8 cellular contexts compared by ENCODE assay signal in the genomic region with DNA sequence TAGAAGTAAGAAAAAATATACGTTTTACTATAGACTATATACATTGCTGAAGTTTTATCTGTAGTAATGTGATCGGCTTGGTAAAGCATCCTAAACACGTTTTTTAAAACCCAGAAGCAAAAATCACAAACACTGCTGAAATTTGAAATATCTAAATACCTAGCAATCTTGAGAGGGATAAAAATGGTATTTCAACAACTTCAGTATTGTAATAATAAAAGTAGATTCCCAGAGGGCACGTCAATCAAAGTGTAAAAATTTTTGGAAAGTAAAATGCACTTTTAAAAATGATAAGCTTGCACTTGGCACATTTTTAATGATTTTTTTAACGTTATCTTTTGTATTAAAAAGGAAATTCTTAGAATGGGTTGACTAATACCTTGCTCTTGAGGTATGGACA. TPM values are rescaled to one million over a fixed set of nuclear protein-coding genes. Genes with fewer than 3 reads are reported as not detected.
DNase-seq lines count a peak whose midpoint lies in the region; ATAC-seq and TF ChIP-seq lines count a peak whose summit lies in the region.

No MANE protein-coding gene starts in this region.

- H3K9me3 Mint-ChIP-seq in activated CD4-positive, alpha-beta T cell treated with anti-CD3 and anti-CD28 coated beads for 36 hours (ENCODE audit: low read depth): no peaks in the 10 kb centered on the region

- no peak for DNase-seq in activated CD4-positive, alpha-beta T cell treated with anti-CD3 and anti-CD28 coated beads for 36 hours
- DNase-seq in activated CD4-positive, alpha-beta T cell treated with anti-CD3 and anti-CD28 coated beads for 48 hours: no peak
- no peak for DNase-seq in SK-N-MC (ENCODE audit: low read depth, low spot score)
- no peak for DNase-seq in foreskin keratinocyte
- DNase-seq in mucosa of descending colon: no peak
- no peak for DNase-seq in RWPE1 (ENCODE audit: low spot score)

- peaks cover 2% of the 10 kb centered on the region for H3K36me3 Mint-ChIP-seq in activated CD4-positive, alpha-beta T cell treated with anti-CD3 and anti-CD28 coated beads for 36 hours (ENCODE audit: low read depth)

- TF ChIP-seq CTCF in foreskin keratinocyte (conservative IDR thresholded peaks at IDR 0.05) (no peak), mucosa of descending colon (IDR thresholded peaks at IDR 0.05) (no peak), RWPE1 (conservative IDR thresholded peaks at IDR 0.05; ENCODE audit: low read depth) (no peak)

- no peaks in the 10 kb centered on the region for H3K36me3 ChIP-seq in SK-N-MC (ENCODE audit: insufficient read depth, low read length)
- no peaks in the 10 kb centered on the region for H3K36me3 ChIP-seq in skeletal muscle satellite cell (ENCODE audit: insufficient read depth, low read length)
- no peaks in the 10 kb centered on the region for H3K36me3 ChIP-seq in mucosa of descending colon (ENCODE audit: low read depth)

- CTCF ChIA-PET in activated CD4-positive, alpha-beta T cell treated with anti-CD3 and anti-CD28 coated beads for 36 hours (lab: Charles Lee): interaction anchor here (0.9 to 1.0 kb wide), 2 partner anchors 17 to 27 kb away, joined by 3 to 5 read pairs; no protein-coding TSS in a partner anchor
- CTCF ChIA-PET in RWPE1 (lab: Yijun Ruan, JAX): interaction anchor here (0.6 kb wide), 1 partner anchor 419 kb away, joined by 3 read pairs; no protein-coding TSS in a partner anchor

- POLR2A ChIA-PET in activated CD4-positive, alpha-beta T cell treated with anti-CD3 and anti-CD28 coated beads for 36 hours (lab: Charles Lee): interaction anchor here (0.6 kb wide), 1 partner anchor 10 kb away, joined by 3 read pairs; no protein-coding TSS in a partner anchor
- POLR2A ChIA-PET in RWPE1 (lab: Yijun Ruan, JAX; ENCODE audit: low non-redundant PET): no interaction called here

- H3K27me3 Mint-ChIP-seq in activated CD4-positive, alpha-beta T cell treated with anti-CD3 and anti-CD28 coated beads for 36 hours: no peaks in the 10 kb centered on the region

- H3K4me1 ChIP-seq in foreskin keratinocyte (no peaks in the 10 kb centered on the region), skeletal muscle satellite cell (ENCODE audit: control insufficient read depth, insufficient read depth, low read length) (peaks cover 13% of the 10 kb centered on the region), mucosa of descending colon (ENCODE audit: low read depth) (peaks cover 4% of the 10 kb centered on the region)

- H3K4me1 Mint-ChIP-seq in activated CD4-positive, alpha-beta T cell treated with anti-CD3 and anti-CD28 coated beads for 36 hours: peaks cover 37% of the 10 kb centered on the region

- H3K9me3 ChIP-seq in SK-N-MC (ENCODE audit: low read depth, low read length): no peaks in the 10 kb centered on the region
- no peaks in the 10 kb centered on the region for H3K9me3 ChIP-seq in skeletal muscle satellite cell (replicated peaks; ENCODE audit: low read length)
- no peaks in the 10 kb centered on the region for H3K9me3 ChIP-seq in mucosa of descending colon

- H3K9ac ChIP-seq in SK-N-MC (ENCODE audit: insufficient read length) (peak overlapping the region; percentile 96), skeletal muscle satellite cell (ENCODE audit: low read depth, low read length) (peak overlapping the region; percentile 100)

- intact Hi-C loops in activated CD4-positive, alpha-beta T cell treated with anti-CD3 and anti-CD28 coated beads for 36 hours (cut with DNase I, micrococcal nuclease): loop anchor here in 1 of 2 experiments (5.0 to 10.0 kb wide), 3 partner anchors 205 to 392 kb away; a partner anchor contains a TSS
- intact Hi-C loops in mucosa of descending colon (cut with DNase I, micrococcal nuclease): no loop called here

- peak overlapping the region; percentile 88 for H3K4me3 ChIP-seq in SK-N-MC
- H3K4me3 ChIP-seq in skeletal muscle satellite cell (ENCODE audit: low read length): peak overlapping the region; percentile 98
- H3K4me3 ChIP-seq in mucosa of descending colon: no peak overlapping the region

- H3K4me3 Mint-ChIP-seq in activated CD4-positive, alpha-beta T cell treated with anti-CD3 and anti-CD28 coated beads for 36 hours: peak overlapping the region; percentile 90

- H3K27ac ChIP-seq in SK-N-MC (no peak overlapping the region), foreskin keratinocyte (peak overlapping the region; percentile 95), RWPE1 (no peak overlapping the region)

- H3K27me3 ChIP-seq in foreskin keratinocyte: no peaks in the 10 kb centered on the region
- H3K27me3 ChIP-seq in skeletal muscle satellite cell (ENCODE audit: control insufficient read depth, insufficient read depth, low read length): no peaks in the 10 kb centered on the region

- peak overlapping the region; percentile 91 for H3K4me2 ChIP-seq in skeletal muscle satellite cell (ENCODE audit: low read length)

- no peak overlapping the region for H3K27ac Mint-ChIP-seq in activated CD4-positive, alpha-beta T cell treated with anti-CD3 and anti-CD28 coated beads for 36 hours

- ATAC-seq in activated CD4-positive, alpha-beta T cell treated with anti-CD3 and anti-CD28 coated beads for 36 hours: no peak
- ATAC-seq in foreskin keratinocyte (no peak), mucosa of descending colon (no peak), HG03571 (IDR thresholded peaks at IDR 0.05; ENCODE audit: unreplicated experiment) (no peak)

RNA-seq across cellular contexts. Expression of a gene that starts 1.6 kb away (rescaled TPM):
- 10 to 100 TPM; 15.1 to 15.3 TPM for total RNA-seq in activated CD4-positive, alpha-beta T cell treated with anti-CD3 and anti-CD28 coated beads for 36 hours
- 1.8 and 2.4 TPM in 2 replicates for total RNA-seq in foreskin keratinocyte
- polyA plus RNA-seq in foreskin keratinocyte: 0.45 and 0.59 TPM in 2 replicates
- total RNA-seq in skeletal muscle satellite cell (2012; rRNA removed): 2.0 and 2.8 TPM in 2 replicates
- total RNA-seq in mucosa of descending colon: 10 to 100 TPM in 2 of 3 donors, 1 to 10 TPM in 1; 8.8 to 20.3 (median 10.9) TPM

RNA-seq across cellular contexts. Expression of a gene that starts 22.1 kb away (rescaled TPM):
- 10 to 100 TPM; 21.6 to 27.1 TPM for total RNA-seq in activated CD4-positive, alpha-beta T cell treated with anti-CD3 and anti-CD28 coated beads for 36 hours
- total RNA-seq in foreskin keratinocyte: 8.9 and 11.8 TPM in 2 replicates
- 7.8 and 9.0 TPM in 2 replicates for polyA plus RNA-seq in foreskin keratinocyte
- total RNA-seq in skeletal muscle satellite cell (2012; rRNA removed): 2.6 and 9.1 TPM in 2 replicates
- 10 to 100 TPM in 1 of 3 donors, 1 to 10 TPM in 2; 8.7 to 13.6 (median 9.6) TPM for total RNA-seq in mucosa of descending colon
